Comparison of ENCODE assay signal across 1 cellular context in the genomic region with DNA sequence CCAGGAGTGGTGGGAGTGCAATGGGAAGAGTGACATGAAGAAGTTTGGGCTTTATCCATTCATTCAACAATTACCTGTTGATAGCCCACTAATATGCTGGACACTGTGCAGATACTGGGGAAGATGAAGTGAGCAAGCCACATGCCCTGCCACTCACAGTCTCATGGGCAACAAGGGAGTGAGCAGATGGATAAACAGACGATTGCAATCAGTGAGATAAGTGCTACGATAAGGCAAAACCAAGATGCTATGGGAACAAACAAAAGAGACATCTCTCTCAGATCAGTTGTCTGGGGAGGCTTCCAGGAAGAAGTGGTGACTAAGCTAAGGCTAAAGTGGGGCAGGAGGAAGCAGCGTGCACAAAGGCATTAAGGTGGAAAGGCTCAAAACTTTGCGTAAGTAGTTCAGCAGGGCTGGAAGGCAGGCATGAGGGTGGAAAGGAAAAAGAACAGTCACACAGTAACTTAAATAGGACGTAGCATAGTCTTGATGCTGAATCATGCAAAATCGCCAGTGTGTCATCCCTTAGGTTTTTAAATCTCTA.
A peak's percentile ranks its signal among the peaks of the same experiment; 100 is the strongest.
TF ChIP-seq lines count a peak whose summit lies in the region.

No MANE protein-coding gene starts in this region.

TF ChIP-seq in K562, 482 proteins besides CTCF, POLR2A, EP300 and RAD21 (continued from another document and continues in another):
- TF ChIP-seq, protein P1, sequence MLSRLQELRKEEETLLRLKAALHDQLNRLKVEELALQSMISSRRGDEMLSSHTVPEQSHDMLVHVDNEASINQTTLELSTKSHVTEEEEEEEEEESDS (CRISPR knock-in tag; IDR thresholded peaks at IDR 0.05), result no peak
- TF ChIP-seq IRF2 (CRISPR knock-in tag; IDR thresholded peaks at IDR 0.05), result no peak
- no peak for TF ChIP-seq MEF2D (tag; conservative IDR thresholded peaks at IDR 0.05; ENCODE audit: low read depth)
- no peak for TF ChIP-seq MCM2 (IDR thresholded peaks at IDR 0.05; ENCODE audit: low read depth)
- no peak for TF ChIP-seq DMBX1 (CRISPR knock-in tag; IDR thresholded peaks at IDR 0.05; ENCODE audit: borderline replicate concordance)
- TF ChIP-seq, protein P2, sequence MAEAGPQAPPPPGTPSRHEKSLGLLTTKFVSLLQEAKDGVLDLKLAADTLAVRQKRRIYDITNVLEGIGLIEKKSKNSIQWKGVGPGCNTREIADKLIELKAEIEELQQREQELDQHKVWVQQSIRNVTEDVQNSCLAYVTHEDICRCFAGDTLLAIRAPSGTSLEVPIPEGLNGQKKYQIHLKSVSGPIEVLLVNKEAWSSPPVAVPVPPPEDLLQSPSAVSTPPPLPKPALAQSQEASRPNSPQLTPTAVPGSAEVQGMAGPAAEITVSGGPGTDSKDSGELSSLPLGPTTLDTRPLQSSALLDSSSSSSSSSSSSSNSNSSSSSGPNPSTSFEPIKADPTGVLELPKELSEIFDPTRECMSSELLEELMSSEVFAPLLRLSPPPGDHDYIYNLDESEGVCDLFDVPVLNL (CRISPR knock-in tag; IDR thresholded peaks at IDR 0.05; ENCODE audit: low read depth), result no peak
- no peak for TF ChIP-seq ATF1 (CRISPR knock-in tag; IDR thresholded peaks at IDR 0.05)
- no peak for TF ChIP-seq ATF1 (tag; IDR thresholded peaks at IDR 0.05)
- TF ChIP-seq RHOXF2B (CRISPR knock-in tag; conservative IDR thresholded peaks at IDR 0.05), result no peak
- no peak for TF ChIP-seq ZNF347 (CRISPR knock-in tag; IDR thresholded peaks at IDR 0.05; ENCODE audit: low read depth)
- TF ChIP-seq, protein P3, sequence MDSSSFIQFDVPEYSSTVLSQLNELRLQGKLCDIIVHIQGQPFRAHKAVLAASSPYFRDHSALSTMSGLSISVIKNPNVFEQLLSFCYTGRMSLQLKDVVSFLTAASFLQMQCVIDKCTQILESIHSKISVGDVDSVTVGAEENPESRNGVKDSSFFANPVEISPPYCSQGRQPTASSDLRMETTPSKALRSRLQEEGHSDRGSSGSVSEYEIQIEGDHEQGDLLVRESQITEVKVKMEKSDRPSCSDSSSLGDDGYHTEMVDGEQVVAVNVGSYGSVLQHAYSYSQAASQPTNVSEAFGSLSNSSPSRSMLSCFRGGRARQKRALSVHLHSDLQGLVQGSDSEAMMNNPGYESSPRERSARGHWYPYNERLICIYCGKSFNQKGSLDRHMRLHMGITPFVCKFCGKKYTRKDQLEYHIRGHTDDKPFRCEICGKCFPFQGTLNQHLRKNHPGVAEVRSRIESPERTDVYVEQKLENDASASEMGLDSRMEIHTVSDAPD (CRISPR knock-in tag; IDR thresholded peaks at IDR 0.05), result no peak
- no peak for TF ChIP-seq ZNF780A (CRISPR knock-in tag; IDR thresholded peaks at IDR 0.05)
- TF ChIP-seq, protein P4, sequence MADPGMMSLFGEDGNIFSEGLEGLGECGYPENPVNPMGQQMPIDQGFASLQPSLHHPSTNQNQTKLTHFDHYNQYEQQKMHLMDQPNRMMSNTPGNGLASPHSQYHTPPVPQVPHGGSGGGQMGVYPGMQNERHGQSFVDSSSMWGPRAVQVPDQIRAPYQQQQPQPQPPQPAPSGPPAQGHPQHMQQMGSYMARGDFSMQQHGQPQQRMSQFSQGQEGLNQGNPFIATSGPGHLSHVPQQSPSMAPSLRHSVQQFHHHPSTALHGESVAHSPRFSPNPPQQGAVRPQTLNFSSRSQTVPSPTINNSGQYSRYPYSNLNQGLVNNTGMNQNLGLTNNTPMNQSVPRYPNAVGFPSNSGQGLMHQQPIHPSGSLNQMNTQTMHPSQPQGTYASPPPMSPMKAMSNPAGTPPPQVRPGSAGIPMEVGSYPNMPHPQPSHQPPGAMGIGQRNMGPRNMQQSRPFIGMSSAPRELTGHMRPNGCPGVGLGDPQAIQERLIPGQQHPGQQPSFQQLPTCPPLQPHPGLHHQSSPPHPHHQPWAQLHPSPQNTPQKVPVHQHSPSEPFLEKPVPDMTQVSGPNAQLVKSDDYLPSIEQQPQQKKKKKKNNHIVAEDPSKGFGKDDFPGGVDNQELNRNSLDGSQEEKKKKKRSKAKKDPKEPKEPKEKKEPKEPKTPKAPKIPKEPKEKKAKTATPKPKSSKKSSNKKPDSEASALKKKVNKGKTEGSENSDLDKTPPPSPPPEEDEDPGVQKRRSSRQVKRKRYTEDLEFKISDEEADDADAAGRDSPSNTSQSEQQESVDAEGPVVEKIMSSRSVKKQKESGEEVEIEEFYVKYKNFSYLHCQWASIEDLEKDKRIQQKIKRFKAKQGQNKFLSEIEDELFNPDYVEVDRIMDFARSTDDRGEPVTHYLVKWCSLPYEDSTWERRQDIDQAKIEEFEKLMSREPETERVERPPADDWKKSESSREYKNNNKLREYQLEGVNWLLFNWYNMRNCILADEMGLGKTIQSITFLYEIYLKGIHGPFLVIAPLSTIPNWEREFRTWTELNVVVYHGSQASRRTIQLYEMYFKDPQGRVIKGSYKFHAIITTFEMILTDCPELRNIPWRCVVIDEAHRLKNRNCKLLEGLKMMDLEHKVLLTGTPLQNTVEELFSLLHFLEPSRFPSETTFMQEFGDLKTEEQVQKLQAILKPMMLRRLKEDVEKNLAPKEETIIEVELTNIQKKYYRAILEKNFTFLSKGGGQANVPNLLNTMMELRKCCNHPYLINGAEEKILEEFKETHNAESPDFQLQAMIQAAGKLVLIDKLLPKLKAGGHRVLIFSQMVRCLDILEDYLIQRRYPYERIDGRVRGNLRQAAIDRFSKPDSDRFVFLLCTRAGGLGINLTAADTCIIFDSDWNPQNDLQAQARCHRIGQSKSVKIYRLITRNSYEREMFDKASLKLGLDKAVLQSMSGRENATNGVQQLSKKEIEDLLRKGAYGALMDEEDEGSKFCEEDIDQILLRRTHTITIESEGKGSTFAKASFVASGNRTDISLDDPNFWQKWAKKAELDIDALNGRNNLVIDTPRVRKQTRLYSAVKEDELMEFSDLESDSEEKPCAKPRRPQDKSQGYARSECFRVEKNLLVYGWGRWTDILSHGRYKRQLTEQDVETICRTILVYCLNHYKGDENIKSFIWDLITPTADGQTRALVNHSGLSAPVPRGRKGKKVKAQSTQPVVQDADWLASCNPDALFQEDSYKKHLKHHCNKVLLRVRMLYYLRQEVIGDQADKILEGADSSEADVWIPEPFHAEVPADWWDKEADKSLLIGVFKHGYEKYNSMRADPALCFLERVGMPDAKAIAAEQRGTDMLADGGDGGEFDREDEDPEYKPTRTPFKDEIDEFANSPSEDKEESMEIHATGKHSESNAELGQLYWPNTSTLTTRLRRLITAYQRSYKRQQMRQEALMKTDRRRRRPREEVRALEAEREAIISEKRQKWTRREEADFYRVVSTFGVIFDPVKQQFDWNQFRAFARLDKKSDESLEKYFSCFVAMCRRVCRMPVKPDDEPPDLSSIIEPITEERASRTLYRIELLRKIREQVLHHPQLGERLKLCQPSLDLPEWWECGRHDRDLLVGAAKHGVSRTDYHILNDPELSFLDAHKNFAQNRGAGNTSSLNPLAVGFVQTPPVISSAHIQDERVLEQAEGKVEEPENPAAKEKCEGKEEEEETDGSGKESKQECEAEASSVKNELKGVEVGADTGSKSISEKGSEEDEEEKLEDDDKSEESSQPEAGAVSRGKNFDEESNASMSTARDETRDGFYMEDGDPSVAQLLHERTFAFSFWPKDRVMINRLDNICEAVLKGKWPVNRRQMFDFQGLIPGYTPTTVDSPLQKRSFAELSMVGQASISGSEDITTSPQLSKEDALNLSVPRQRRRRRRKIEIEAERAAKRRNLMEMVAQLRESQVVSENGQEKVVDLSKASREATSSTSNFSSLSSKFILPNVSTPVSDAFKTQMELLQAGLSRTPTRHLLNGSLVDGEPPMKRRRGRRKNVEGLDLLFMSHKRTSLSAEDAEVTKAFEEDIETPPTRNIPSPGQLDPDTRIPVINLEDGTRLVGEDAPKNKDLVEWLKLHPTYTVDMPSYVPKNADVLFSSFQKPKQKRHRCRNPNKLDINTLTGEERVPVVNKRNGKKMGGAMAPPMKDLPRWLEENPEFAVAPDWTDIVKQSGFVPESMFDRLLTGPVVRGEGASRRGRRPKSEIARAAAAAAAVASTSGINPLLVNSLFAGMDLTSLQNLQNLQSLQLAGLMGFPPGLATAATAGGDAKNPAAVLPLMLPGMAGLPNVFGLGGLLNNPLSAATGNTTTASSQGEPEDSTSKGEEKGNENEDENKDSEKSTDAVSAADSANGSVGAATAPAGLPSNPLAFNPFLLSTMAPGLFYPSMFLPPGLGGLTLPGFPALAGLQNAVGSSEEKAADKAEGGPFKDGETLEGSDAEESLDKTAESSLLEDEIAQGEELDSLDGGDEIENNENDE (IDR thresholded peaks at IDR 0.05; ENCODE audit: low read depth, low read length), result no peak
- peak; percentile 73 for TF ChIP-seq DPF2 (IDR thresholded peaks at IDR 0.05)
- no peak for TF ChIP-seq ZNF274 (IDR thresholded peaks at IDR 0.05; ENCODE audit: borderline replicate concordance, low read depth, low read length)
- no peak for TF ChIP-seq KAT8 (IDR thresholded peaks at IDR 0.05; ENCODE audit: low read depth)
- peak; percentile 24; the same call in 1 of the 2 replicates for TF ChIP-seq ATF7 (IDR thresholded peaks at IDR 0.05)
- no peak for TF ChIP-seq RUNX1 (IDR thresholded peaks at IDR 0.05; ENCODE audit: low read depth)
- TF ChIP-seq, protein P5, sequence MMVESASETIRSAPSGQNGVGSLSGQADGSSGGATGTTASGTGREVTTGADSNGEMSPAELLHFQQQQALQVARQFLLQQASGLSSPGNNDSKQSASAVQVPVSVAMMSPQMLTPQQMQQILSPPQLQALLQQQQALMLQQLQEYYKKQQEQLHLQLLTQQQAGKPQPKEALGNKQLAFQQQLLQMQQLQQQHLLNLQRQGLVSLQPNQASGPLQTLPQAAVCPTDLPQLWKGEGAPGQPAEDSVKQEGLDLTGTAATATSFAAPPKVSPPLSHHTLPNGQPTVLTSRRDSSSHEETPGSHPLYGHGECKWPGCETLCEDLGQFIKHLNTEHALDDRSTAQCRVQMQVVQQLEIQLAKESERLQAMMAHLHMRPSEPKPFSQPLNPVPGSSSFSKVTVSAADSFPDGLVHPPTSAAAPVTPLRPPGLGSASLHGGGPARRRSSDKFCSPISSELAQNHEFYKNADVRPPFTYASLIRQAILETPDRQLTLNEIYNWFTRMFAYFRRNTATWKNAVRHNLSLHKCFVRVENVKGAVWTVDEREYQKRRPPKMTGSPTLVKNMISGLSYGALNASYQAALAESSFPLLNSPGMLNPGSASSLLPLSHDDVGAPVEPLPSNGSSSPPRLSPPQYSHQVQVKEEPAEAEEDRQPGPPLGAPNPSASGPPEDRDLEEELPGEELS (CRISPR knock-in tag; IDR thresholded peaks at IDR 0.05; ENCODE audit: borderline replicate concordance), result no peak
- no peak for TF ChIP-seq KLF6 (CRISPR knock-in tag; IDR thresholded peaks at IDR 0.05; ENCODE audit: borderline replicate concordance)
- peak; percentile 57; the same call in 1 of the 2 replicates for TF ChIP-seq NFE2 (IDR thresholded peaks at IDR 0.05; ENCODE audit: low read depth)
- no peak for TF ChIP-seq NFRKB (IDR thresholded peaks at IDR 0.05; ENCODE audit: low read depth)
- no peak for TF ChIP-seq KHSRP (IDR thresholded peaks at IDR 0.05)
- no peak for TF ChIP-seq YY1 (IDR thresholded peaks at IDR 0.05; ENCODE audit: borderline replicate concordance in 1 of 3, control insufficient read depth in 1 of 3, extremely low read depth in 1 of 3, insufficient read depth in 3 of 3, insufficient read length in 1 of 3, insufficient replicate concordance in 2 of 3, low read depth in 1 of 3, low read length in 2 of 3)
- TF ChIP-seq RAD51 (IDR thresholded peaks at IDR 0.05; ENCODE audit: borderline replicate concordance, low read depth), result no peak
- no peak for TF ChIP-seq MBD2 (IDR thresholded peaks at IDR 0.05; ENCODE audit: borderline replicate concordance, low read depth)
- no peak for TF ChIP-seq ZNF124 (CRISPR knock-in tag; IDR thresholded peaks at IDR 0.05)
- no peak for TF ChIP-seq SRSF3 (IDR thresholded peaks at IDR 0.05; ENCODE audit: insufficient read depth, low read length)
- peak; percentile 27; the same call in 1 of the 2 replicates for TF ChIP-seq GATAD2A (IDR thresholded peaks at IDR 0.05)
- TF ChIP-seq, protein P6, sequence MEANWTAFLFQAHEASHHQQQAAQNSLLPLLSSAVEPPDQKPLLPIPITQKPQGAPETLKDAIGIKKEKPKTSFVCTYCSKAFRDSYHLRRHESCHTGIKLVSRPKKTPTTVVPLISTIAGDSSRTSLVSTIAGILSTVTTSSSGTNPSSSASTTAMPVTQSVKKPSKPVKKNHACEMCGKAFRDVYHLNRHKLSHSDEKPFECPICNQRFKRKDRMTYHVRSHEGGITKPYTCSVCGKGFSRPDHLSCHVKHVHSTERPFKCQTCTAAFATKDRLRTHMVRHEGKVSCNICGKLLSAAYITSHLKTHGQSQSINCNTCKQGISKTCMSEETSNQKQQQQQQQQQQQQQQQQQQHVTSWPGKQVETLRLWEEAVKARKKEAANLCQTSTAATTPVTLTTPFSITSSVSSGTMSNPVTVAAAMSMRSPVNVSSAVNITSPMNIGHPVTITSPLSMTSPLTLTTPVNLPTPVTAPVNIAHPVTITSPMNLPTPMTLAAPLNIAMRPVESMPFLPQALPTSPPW (CRISPR knock-in tag; IDR thresholded peaks at IDR 0.05), result no peak
- TF ChIP-seq TAL1 (IDR thresholded peaks at IDR 0.05), result no peak
- TF ChIP-seq NRF1 (conservative IDR thresholded peaks at IDR 0.05 in 1 of 2, IDR thresholded peaks at IDR 0.05 in 1 of 2), result 0 out of 4 replicates have a peak, but pooled peaks of 1 of the 2 experiments have one; percentile 12
- TF ChIP-seq ZNF408 (CRISPR knock-in tag; IDR thresholded peaks at IDR 0.05; ENCODE audit: low read depth), result no peak
- TF ChIP-seq, protein P7, sequence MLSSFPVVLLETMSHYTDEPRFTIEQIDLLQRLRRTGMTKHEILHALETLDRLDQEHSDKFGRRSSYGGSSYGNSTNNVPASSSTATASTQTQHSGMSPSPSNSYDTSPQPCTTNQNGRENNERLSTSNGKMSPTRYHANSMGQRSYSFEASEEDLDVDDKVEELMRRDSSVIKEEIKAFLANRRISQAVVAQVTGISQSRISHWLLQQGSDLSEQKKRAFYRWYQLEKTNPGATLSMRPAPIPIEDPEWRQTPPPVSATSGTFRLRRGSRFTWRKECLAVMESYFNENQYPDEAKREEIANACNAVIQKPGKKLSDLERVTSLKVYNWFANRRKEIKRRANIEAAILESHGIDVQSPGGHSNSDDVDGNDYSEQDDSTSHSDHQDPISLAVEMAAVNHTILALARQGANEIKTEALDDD (IDR thresholded peaks at IDR 0.05), result peak; percentile 39; the same call in 1 of the 2 replicates
- no peak for TF ChIP-seq SMARCC2 (IDR thresholded peaks at IDR 0.05; ENCODE audit: low read depth)
- TF ChIP-seq SETDB1 (IDR thresholded peaks at IDR 0.05; ENCODE audit: low read length), result no peak
- TF ChIP-seq, protein P8, sequence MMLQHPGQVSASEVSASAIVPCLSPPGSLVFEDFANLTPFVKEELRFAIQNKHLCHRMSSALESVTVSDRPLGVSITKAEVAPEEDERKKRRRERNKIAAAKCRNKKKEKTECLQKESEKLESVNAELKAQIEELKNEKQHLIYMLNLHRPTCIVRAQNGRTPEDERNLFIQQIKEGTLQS (IDR thresholded peaks at IDR 0.05), result peak; percentile 59; the same call in 1 of the 2 replicates
- TF ChIP-seq, protein P8 (CRISPR knock-in tag; conservative IDR thresholded peaks at IDR 0.05), result no peak
- TF ChIP-seq HNRNPL (IDR thresholded peaks at IDR 0.05; ENCODE audit: low read depth, low read length), result no peak
- no peak for TF ChIP-seq SPI1 (IDR thresholded peaks at IDR 0.05; ENCODE audit: borderline replicate concordance, low read depth, low read length)
- TF ChIP-seq PTRF (tag; IDR thresholded peaks at IDR 0.05), result no peak
